In the genomic region with DNA sequence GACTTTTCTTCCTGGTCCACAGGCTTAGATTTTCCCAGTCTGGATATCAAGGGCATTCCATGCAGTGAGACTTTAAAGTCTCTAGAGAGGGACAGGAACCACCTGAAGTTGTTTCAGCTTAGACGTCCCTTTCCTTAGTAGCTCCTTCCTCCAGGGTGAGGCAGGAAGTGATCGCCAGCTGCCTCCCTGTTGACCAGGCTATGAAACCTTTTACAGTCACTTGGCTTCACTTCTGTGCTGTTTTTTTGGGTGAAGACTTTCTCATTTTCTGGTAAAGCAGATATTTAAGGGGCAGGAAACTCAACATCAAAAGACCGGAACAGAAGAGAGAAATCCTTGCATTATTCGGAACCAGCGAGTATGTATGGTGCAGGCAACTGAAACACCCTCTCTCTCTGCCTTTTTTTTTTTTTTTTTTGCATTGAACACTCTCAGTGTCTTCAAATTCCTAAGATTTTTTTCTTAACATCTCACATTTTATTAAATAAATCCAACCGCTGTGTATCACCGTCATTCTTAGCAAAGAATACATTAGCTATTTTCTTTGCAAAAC, we compare ENCODE assay signal across 10 cellular contexts.
A peak's percentile ranks its signal among the peaks of the same experiment; 100 is the strongest.
DNase-seq lines count a peak whose midpoint lies in the region; ATAC-seq and TF ChIP-seq lines count a peak whose summit lies in the region.
"Had no signal": no experiment of that assay in that cellular context is flagged by ENCODE, and none has a peak within 500 bp of the region (broad histone marks: within the 10 kb centered on the region; RNA-seq: fewer than 3 reads in every experiment).

No MANE protein-coding gene starts in this region.

- H3K27ac ChIP-seq in coronary artery, result no peak overlapping the region
- H3K27ac ChIP-seq: tibial nerve had no signal

- no peak overlapping the region for H3K4me3 ChIP-seq in coronary artery
- H3K4me3 ChIP-seq: tibial nerve had no signal

- POLR2A ChIA-PET in GM10248 (lab: Yijun Ruan, JAX) (interaction anchor here (1.4 kb wide), 1 partner anchor 231 kb away, joined by 4 read pairs; no protein-coding TSS in a partner anchor), HEK293T (lab: Yijun Ruan, JAX) (no interaction called here)

- TF ChIP-seq CTCF in natural killer cell (IDR thresholded peaks at IDR 0.05) (no peak), coronary artery (IDR thresholded peaks at IDR 0.05) (no peak), GM10248 (IDR thresholded peaks at IDR 0.05; ENCODE audit: control extremely low read depth, extremely low read depth, low read depth, missing control alignments) (no peak)

- CTCF ChIA-PET in GM10248 (lab: Yijun Ruan, JAX) (interaction anchor here (1.2 to 3.0 kb wide), 6 partner anchors 9 to 89 kb away, joined by 3 to 8 read pairs (median 4); no protein-coding TSS in a partner anchor), HEK293T (lab: Yijun Ruan, JAX) (no interaction called here)

- intact Hi-C loops in activated T-helper 2 cell treated with anti-CD3 and anti-CD28 coated beads, Interferon-gamma antibody, Interleukin-2, Interleukin-4, amounts not matched to agents 10 μg/mL and 5 μg/mL and 100 μg/mL, durations not matched to agents 14 hours and 24 hours and 36 hours (cut with micrococcal nuclease), result no loop called here
- intact Hi-C loops in natural killer cell (cut with micrococcal nuclease), result no loop called here

- DNase-seq in EH (ENCODE audit: low read depth) (peak; percentile 64), natural killer cell (no peak), coronary artery (ENCODE audit: low spot score) (no peak), HuH-7.5 (ENCODE audit: low spot score) (no peak), GM10248 (ENCODE audit: extremely low spot score) (no peak), HEK293T (ENCODE audit: extremely low spot score) (no peak)
- no peak for DNase-seq in activated T-helper 2 cell treated with anti-CD3 and anti-CD28 coated beads, Interferon-gamma antibody, Interleukin-2, Interleukin-4, amounts not matched to agents 10 μg/mL and 5 μg/mL and 100 μg/mL, durations not matched to agents 14 hours and 24 hours and 36 hours (ENCODE audit: low spot score)
- DNase-seq: kidney glomerular epithelial cell had no signal

- H3K4me1 Mint-ChIP-seq in IgD-negative memory B cell, result peaks cover 24 to 44% (median 42%) of the 10 kb centered on the region in 3 donors
- H3K4me1 Mint-ChIP-seq in activated T-helper 2 cell treated with anti-CD3 and anti-CD28 coated beads, Interferon-gamma antibody, Interleukin-2, Interleukin-4, amounts not matched to agents 10 μg/mL and 5 μg/mL and 100 μg/mL, durations not matched to agents 14 hours and 24 hours and 36 hours (ENCODE audit: low read depth), result peaks cover 94% of the 10 kb centered on the region
- H3K4me1 Mint-ChIP-seq in natural killer cell, result peaks cover 41% of the 10 kb centered on the region in 2 donors

- no peak for ATAC-seq in natural killer cell

- H3K27ac Mint-ChIP-seq in IgD-negative memory B cell (no peak overlapping the region), natural killer cell (peak overlapping the region in 1 of 2 donors; percentile 43)
- H3K27ac Mint-ChIP-seq in activated T-helper 2 cell treated with anti-CD3 and anti-CD28 coated beads, Interferon-gamma antibody, Interleukin-2, Interleukin-4, amounts not matched to agents 10 μg/mL and 5 μg/mL and 100 μg/mL, durations not matched to agents 14 hours and 24 hours and 36 hours, result peak overlapping the region; percentile 90

- H3K4me3 Mint-ChIP-seq in IgD-negative memory B cell (peak overlapping the region in 3 of 4 donors; percentile 39 to 82 (median 73)), natural killer cell (peak overlapping the region; percentile 22)
- H3K4me3 Mint-ChIP-seq in activated T-helper 2 cell treated with anti-CD3 and anti-CD28 coated beads, Interferon-gamma antibody, Interleukin-2, Interleukin-4, amounts not matched to agents 10 μg/mL and 5 μg/mL and 100 μg/mL, durations not matched to agents 14 hours and 24 hours and 36 hours (ENCODE audit: low read depth), result peak overlapping the region; percentile 58

- H3K27me3 Mint-ChIP-seq in IgD-negative memory B cell (no peaks in the 10 kb centered on the region), natural killer cell (ENCODE audit: low read depth in 2 of 2) (peaks cover 31 to 42% of the 10 kb centered on the region in 2 donors)
- no peaks in the 10 kb centered on the region for H3K27me3 Mint-ChIP-seq in activated T-helper 2 cell treated with anti-CD3 and anti-CD28 coated beads, Interferon-gamma antibody, Interleukin-2, Interleukin-4, amounts not matched to agents 10 μg/mL and 5 μg/mL and 100 μg/mL, durations not matched to agents 14 hours and 24 hours and 36 hours (ENCODE audit: low read depth)

- no peaks in the 10 kb centered on the region for H3K9me3 Mint-ChIP-seq in IgD-negative memory B cell
- peaks cover 8% of the 10 kb centered on the region for H3K9me3 Mint-ChIP-seq in activated T-helper 2 cell treated with anti-CD3 and anti-CD28 coated beads, Interferon-gamma antibody, Interleukin-2, Interleukin-4, amounts not matched to agents 10 μg/mL and 5 μg/mL and 100 μg/mL, durations not matched to agents 14 hours and 24 hours and 36 hours
- no peaks in the 10 kb centered on the region for H3K9me3 Mint-ChIP-seq in natural killer cell

- no peaks in the 10 kb centered on the region for H3K36me3 Mint-ChIP-seq in IgD-negative memory B cell
- peaks cover 4% of the 10 kb centered on the region for H3K36me3 Mint-ChIP-seq in activated T-helper 2 cell treated with anti-CD3 and anti-CD28 coated beads, Interferon-gamma antibody, Interleukin-2, Interleukin-4, amounts not matched to agents 10 μg/mL and 5 μg/mL and 100 μg/mL, durations not matched to agents 14 hours and 24 hours and 36 hours (ENCODE audit: low read depth)
- H3K36me3 Mint-ChIP-seq in natural killer cell, result no peaks in the 10 kb centered on the region

TF ChIP-seq in HEK293T, 16 proteins besides CTCF, POLR2A, EP300 and RAD21:
- TF ChIP-seq BHLHE40 (IDR thresholded peaks at IDR 0.05; ENCODE audit: borderline replicate concordance) (no peak), ARNT (IDR thresholded peaks at IDR 0.05) (no peak), HDGF (IDR thresholded peaks at IDR 0.05; ENCODE audit: borderline replicate concordance) (no peak), FOXM1 (IDR thresholded peaks at IDR 0.05; ENCODE audit: borderline replicate concordance) (no peak), LEF1 (IDR thresholded peaks at IDR 0.05; ENCODE audit: borderline replicate concordance) (no peak), SUZ12 (IDR thresholded peaks at IDR 0.05) (no peak), FOXK2 (IDR thresholded peaks at IDR 0.05) (no peak), NFRKB (IDR thresholded peaks at IDR 0.05) (no peak), TARDBP (IDR thresholded peaks at IDR 0.05) (no peak), ZNF384 (IDR thresholded peaks at IDR 0.05) (no peak)

Comparison
In these comparisons a context has a peak if more than half of its experiments do, and no peak if none do; other contexts are left out.
1. H3K4me3 Mint-ChIP-seq: peak in every context shown above with its lines; median percentile 73 in IgD-negative memory B cell; 58 in activated T-helper 2 cell treated with anti-CD3 and anti-CD28 coated beads, Interferon-gamma antibody, Interleukin-2, Interleukin-4, amounts not matched to agents 10 μg/mL and 5 μg/mL and 100 μg/mL, durations not matched to agents 14 hours and 24 hours and 36 hours; 22 in natural killer cell.